27 cellular contexts compared by ENCODE assay signal in the genomic region with DNA sequence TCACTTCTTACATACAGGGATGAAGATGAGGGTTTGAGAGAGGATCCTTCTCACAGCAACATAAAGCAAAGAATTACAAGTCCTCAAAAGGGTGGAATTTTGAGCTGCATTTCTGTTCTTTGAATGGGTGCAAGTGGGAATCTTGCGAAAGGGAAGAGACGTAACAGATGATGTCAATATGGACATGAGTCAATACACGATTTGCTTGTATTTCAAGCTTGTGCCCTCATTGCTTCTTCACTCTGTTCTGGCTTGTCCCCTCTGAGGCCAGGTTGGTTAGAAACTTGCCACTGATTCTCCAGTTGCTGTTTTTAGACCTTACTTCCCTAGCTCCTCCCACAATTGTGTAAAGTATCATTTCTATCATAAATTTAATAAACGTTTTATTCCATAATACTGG.
"Had no signal": no experiment of that assay in that cellular context is flagged by ENCODE, and none has a peak within 500 bp of the region (broad histone marks: within the 10 kb centered on the region; RNA-seq: fewer than 3 reads in every experiment).

No MANE protein-coding gene starts in this region.

- H3K9me3 ChIP-seq: colonic mucosa, mucosa of descending colon, right lobe of liver, thoracic aorta, upper lobe of right lung, uterus had no signal

- H3K4me1 Mint-ChIP-seq: immature natural killer cell; naive thymus-derived CD4-positive, alpha-beta T cell; stimulated activated naive B cell treated with anti-CD40 and anti-IgM and Interleukin-4, amounts not matched to agents 10 μg/mL and 1 μg/mL and 100 μg/mL, for 72 hours had no signal

- H3K27me3 Mint-ChIP-seq: dendritic cell treated with granulocyte-macrophage colony-stimulating factor and Interleukin-4, amounts not matched to agents 40 ng/mL and 50 ng/mL, for 4 days; stimulated activated naive B cell treated with anti-CD40 and anti-IgM and Interleukin-4, amounts not matched to agents 10 μg/mL and 1 μg/mL and 100 μg/mL, for 72 hours; stimulated activated naive CD8-positive, alpha-beta T cell treated with anti-CD3 and anti-CD28 coated beads, Interleukin-15, Interleukin-2, amounts not matched to agents 100 ng/mL and 50 ng/mL, for 24 hours had no signal

- H3K27ac ChIP-seq: colonic mucosa, neural progenitor cell, parathyroid adenoma, right lobe of liver, thoracic aorta, tibial nerve, upper lobe of right lung, uterus had no signal

- DNase-seq: colonic mucosa; effector memory CD4-positive, alpha-beta T cell; hypothalamus; immature natural killer cell; islet precursor cell; mesenchymal stem cell; mucosa of descending colon; naive thymus-derived CD4-positive, alpha-beta T cell; right lobe of liver; small intestine; stimulated activated CD4-positive, alpha-beta T cell treated with anti-CD3 and anti-CD28 coated beads, Interleukin-15, amount 100 ng/mL, for 24 hours; stimulated activated CD4-positive, alpha-beta T cell treated with anti-CD3 and anti-CD28 coated beads, Interleukin-2, amount 100 ng/mL, for 48 hours; stimulated activated naive B cell treated with anti-CD40 and anti-IgM and Interleukin-4, amounts not matched to agents 10 μg/mL and 1 μg/mL and 100 μg/mL, for 72 hours; upper lobe of right lung; uterus had no signal

- H3K4me3 ChIP-seq: colonic mucosa, lung, mucosa of descending colon, neural progenitor cell, right lobe of liver, thoracic aorta, tibial nerve, upper lobe of right lung, uterus had no signal

- H3K9me3 Mint-ChIP-seq: dendritic cell treated with granulocyte-macrophage colony-stimulating factor and Interleukin-4, amounts not matched to agents 40 ng/mL and 50 ng/mL, for 4 days; immature natural killer cell; mesothelial cell of epicardium; naive thymus-derived CD4-positive, alpha-beta T cell; nephron; neural progenitor cell; stimulated activated naive B cell treated with anti-CD40 and anti-IgM and Interleukin-4, amounts not matched to agents 10 μg/mL and 1 μg/mL and 100 μg/mL, for 72 hours; stimulated activated naive CD8-positive, alpha-beta T cell treated with anti-CD3 and anti-CD28 coated beads, Interleukin-15, Interleukin-2, amounts not matched to agents 100 ng/mL and 50 ng/mL, for 24 hours had no signal

- H3K4me3 Mint-ChIP-seq: dendritic cell treated with granulocyte-macrophage colony-stimulating factor and Interleukin-4, amounts not matched to agents 40 ng/mL and 50 ng/mL, for 4 days; immature natural killer cell; mesothelial cell of epicardium; naive thymus-derived CD4-positive, alpha-beta T cell; nephron; neural progenitor cell; stimulated activated naive B cell treated with anti-CD40 and anti-IgM and Interleukin-4, amounts not matched to agents 10 μg/mL and 1 μg/mL and 100 μg/mL, for 72 hours; stimulated activated naive CD8-positive, alpha-beta T cell treated with anti-CD3 and anti-CD28 coated beads, Interleukin-15, Interleukin-2, amounts not matched to agents 100 ng/mL and 50 ng/mL, for 24 hours had no signal

- H3K27me3 ChIP-seq: colonic mucosa, neural progenitor cell, right lobe of liver, tibial nerve, upper lobe of right lung, uterus had no signal

- H3K4me2 ChIP-seq: neural progenitor cell had no signal

- H3K36me3 ChIP-seq: colonic mucosa, neural progenitor cell, right lobe of liver, thoracic aorta, tibial nerve, upper lobe of right lung, uterus had no signal

- H3K36me3 Mint-ChIP-seq: immature natural killer cell; mesothelial cell of epicardium; naive thymus-derived CD4-positive, alpha-beta T cell; neural progenitor cell; stimulated activated naive B cell treated with anti-CD40 and anti-IgM and Interleukin-4, amounts not matched to agents 10 μg/mL and 1 μg/mL and 100 μg/mL, for 72 hours had no signal

- H3K27ac Mint-ChIP-seq: dendritic cell treated with granulocyte-macrophage colony-stimulating factor and Interleukin-4, amounts not matched to agents 40 ng/mL and 50 ng/mL, for 4 days; immature natural killer cell; mesothelial cell of epicardium; naive thymus-derived CD4-positive, alpha-beta T cell; neural progenitor cell; progenitor cell of endocrine pancreas; stimulated activated naive B cell treated with anti-CD40 and anti-IgM and Interleukin-4, amounts not matched to agents 10 μg/mL and 1 μg/mL and 100 μg/mL, for 72 hours; stimulated activated naive CD8-positive, alpha-beta T cell treated with anti-CD3 and anti-CD28 coated beads, Interleukin-15, Interleukin-2, amounts not matched to agents 100 ng/mL and 50 ng/mL, for 24 hours had no signal

- H2AFZ ChIP-seq: neural progenitor cell, parathyroid adenoma had no signal

- H3K4me1 ChIP-seq: colonic mucosa, right lobe of liver, tibial nerve, upper lobe of right lung, uterus had no signal

- H3K9ac ChIP-seq: neural progenitor cell, parathyroid adenoma had no signal

- H3K79me2 ChIP-seq: parathyroid adenoma had no signal

- FAIRE-seq: endothelial cell of umbilical vein, frontal cortex, small intestine had no signal
